1 cellular context compared by ENCODE assay signal in genomic region chr1:95085376-95085775, GRCh38.
TF ChIP-seq lines count a peak whose summit lies in the region.

No MANE protein-coding gene starts in this region.

TF ChIP-seq in IMR-90, 13 proteins besides CTCF, POLR2A, EP300 and RAD21 (continued from another document):
- TF ChIP-seq ELK1 (IDR thresholded peaks at IDR 0.05; ENCODE audit: borderline replicate concordance, low read depth, low read length): no peak
- no peak for TF ChIP-seq SMC3 (IDR thresholded peaks at IDR 0.05; ENCODE audit: low read depth, low read length)
- no peak for TF ChIP-seq CHD1 (IDR thresholded peaks at IDR 0.05; ENCODE audit: low read depth, low read length)
- no peak for TF ChIP-seq MAFK (IDR thresholded peaks at IDR 0.05; ENCODE audit: low read depth, low read length)
- no peak for TF ChIP-seq CEBPB (IDR thresholded peaks at IDR 0.05; ENCODE audit: low read depth, low read length)
- no peak for TF ChIP-seq MAZ (IDR thresholded peaks at IDR 0.05; ENCODE audit: borderline replicate concordance, low read depth, low read length)
- no peak for TF ChIP-seq FOS (IDR thresholded peaks at IDR 0.05; ENCODE audit: low read depth, low read length)
- TF ChIP-seq USF2 (IDR thresholded peaks at IDR 0.05; ENCODE audit: low read depth, low read length): no peak
- TF ChIP-seq BHLHE40 (IDR thresholded peaks at IDR 0.05; ENCODE audit: low read depth, low read length): no peak
